In the genomic region with DNA sequence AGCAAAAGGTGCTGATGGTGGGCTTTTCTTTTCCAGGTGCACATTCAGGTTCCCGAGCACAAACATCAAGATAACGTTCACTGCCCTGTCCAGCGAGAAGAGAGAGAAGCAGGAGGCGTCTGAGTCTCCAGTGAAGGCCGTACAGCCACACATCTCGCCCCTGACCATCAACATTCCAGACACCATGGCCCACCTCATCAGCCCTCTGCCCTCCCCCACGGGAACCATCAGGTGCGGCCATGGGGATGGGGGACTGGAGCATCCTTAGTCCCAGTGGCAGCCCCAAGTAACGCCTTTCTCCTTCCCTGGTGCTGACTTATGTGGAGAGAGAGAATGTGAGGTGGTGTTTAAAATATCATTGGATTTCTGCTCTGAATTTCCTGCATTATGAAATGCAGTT, we compare ENCODE assay signal across 1 cellular context.
TF ChIP-seq lines count a peak whose summit lies in the region.

No MANE protein-coding gene starts in this region.

TF ChIP-seq in A549, 52 proteins besides CTCF, POLR2A, EP300 and RAD21 (continued from another document):
- no peak for TF ChIP-seq ESRRA (IDR thresholded peaks at IDR 0.05; ENCODE audit: borderline replicate concordance, low read length)
- no peak for TF ChIP-seq PHF8 (IDR thresholded peaks at IDR 0.05; ENCODE audit: borderline replicate concordance, low read depth)
- TF ChIP-seq POLR2AphosphoS2 (conservative IDR thresholded peaks at IDR 0.05; ENCODE audit: low read length): no peak
- no peak for TF ChIP-seq RFX5 (IDR thresholded peaks at IDR 0.05)
- no peak for TF ChIP-seq JUNB (IDR thresholded peaks at IDR 0.05)
- TF ChIP-seq RCOR1 (IDR thresholded peaks at IDR 0.05; ENCODE audit: low read depth, low read length): no peak
- TF ChIP-seq, protein P1, sequence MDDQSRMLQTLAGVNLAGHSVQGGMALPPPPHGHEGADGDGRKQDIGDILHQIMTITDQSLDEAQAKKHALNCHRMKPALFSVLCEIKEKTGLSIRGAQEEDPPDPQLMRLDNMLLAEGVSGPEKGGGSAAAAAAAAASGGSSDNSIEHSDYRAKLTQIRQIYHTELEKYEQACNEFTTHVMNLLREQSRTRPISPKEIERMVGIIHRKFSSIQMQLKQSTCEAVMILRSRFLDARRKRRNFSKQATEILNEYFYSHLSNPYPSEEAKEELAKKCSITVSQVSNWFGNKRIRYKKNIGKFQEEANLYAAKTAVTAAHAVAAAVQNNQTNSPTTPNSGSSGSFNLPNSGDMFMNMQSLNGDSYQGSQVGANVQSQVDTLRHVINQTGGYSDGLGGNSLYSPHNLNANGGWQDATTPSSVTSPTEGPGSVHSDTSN (IDR thresholded peaks at IDR 0.05): no peak
- TF ChIP-seq EHF (CRISPR knock-in tag; IDR thresholded peaks at IDR 0.05): no peak
- TF ChIP-seq CEBPB (IDR thresholded peaks at IDR 0.05): no peak
- no peak for TF ChIP-seq TFCP2L1 (CRISPR knock-in tag; IDR thresholded peaks at IDR 0.05)
- no peak for TF ChIP-seq RARB (CRISPR knock-in tag; IDR thresholded peaks at IDR 0.05)
- TF ChIP-seq BHLHE40 (IDR thresholded peaks at IDR 0.05; ENCODE audit: low read depth, low read length): no peak
- TF ChIP-seq EHMT2 (IDR thresholded peaks at IDR 0.05; ENCODE audit: low read depth): no peak
- no peak for TF ChIP-seq ZFP36 (IDR thresholded peaks at IDR 0.05; ENCODE audit: borderline replicate concordance, partially characterized antibody)
- TF ChIP-seq ZC3H11A (IDR thresholded peaks at IDR 0.05): no peak
- TF ChIP-seq NR3C1 (IDR thresholded peaks at IDR 0.05): no peak
TF ChIP-seq in A549: peak in this region for 0.
